Comparison of ENCODE assay signal across 8 cellular contexts in genomic region chr22:24156915-24157782, GRCh38. TPM values are rescaled to one million over a fixed set of nuclear protein-coding genes. Genes with fewer than 3 reads are reported as not detected.
DNase-seq lines count a peak whose midpoint lies in the region; ATAC-seq, FAIRE-seq and TF ChIP-seq lines count a peak whose summit lies in the region.

No MANE protein-coding gene starts in this region.

- H3K9ac ChIP-seq in HepG2 (ENCODE audit: insufficient read depth, low read depth, low read length), result 0 out of 2 replicates have a peak overlapping the region, but pooled peaks have one; percentile 3

- POLR2A ChIA-PET in HepG2 (lab: Yijun Ruan, JAX), result interaction anchor here (2.5 to 3.2 kb wide), 2 partner anchors 11 to 24 kb away, joined by 10 to 20 read pairs; partner anchors contain the start of gene SUSD2

- no TSS peak for BruUV-seq in HepG2 (replicated peaks; lab: Mats Ljungman, UMichigan)

- ATAC-seq in HG03159 (IDR thresholded peaks at IDR 0.05; ENCODE audit: unreplicated experiment) (peak; percentile 59), HepG2 (peak; percentile 91)

- CTCF ChIA-PET in HepG2 (lab: Yijun Ruan, JAX; ENCODE audit: low intra/inter-chr PET ratio, low total read pairs), result interaction anchor here (1.9 kb wide), 1 partner anchor 17 kb away, joined by 7 read pairs; no protein-coding TSS in a partner anchor

- peak in 1 of 2 experiments; percentile 13; a peak in 1 of 4 replicates for TF ChIP-seq EP300 in HepG2 (IDR thresholded peaks at IDR 0.05; ENCODE audit: low read depth in 2 of 2, low read length in 2 of 2)
- TF ChIP-seq EP300 in HepG2 (CRISPR knock-in tag; IDR thresholded peaks at IDR 0.05; ENCODE audit: borderline replicate concordance), result 0 out of 2 replicates have a peak, but pooled peaks have one; percentile 38

- peak overlapping the region; percentile 89 for H3K4me2 ChIP-seq in HepG2 (ENCODE audit: low read depth, low read length)

- peak; percentile 60; the same call in 1 of the 2 replicates for TF ChIP-seq RAD21 in HepG2 (CRISPR knock-in tag; IDR thresholded peaks at IDR 0.05)

- H3K4me1 ChIP-seq in HepG2 (ENCODE audit: insufficient read depth, low read length), result peaks cover 40% of the 10 kb centered on the region

- H3K27me3 ChIP-seq in HepG2 (ENCODE audit: control insufficient read depth in 1 of 2, insufficient read depth in 2 of 2, low read length in 2 of 2), result no peaks in the 10 kb centered on the region

- H3K27ac ChIP-seq in coronary artery, result peak overlapping the region; percentile 74 to 93
- H3K27ac ChIP-seq in HepG2 (ENCODE audit: extremely low read length, insufficient read depth, low read length), result peak overlapping the region; percentile 48

- intact Hi-C loops in HepG2 (cut with micrococcal nuclease; ENCODE audit: unreplicated experiment), result no loop called here

- H3K9me3 ChIP-seq in HepG2 (ENCODE audit: low read length), result no peaks in the 10 kb centered on the region

- H4K20me1 ChIP-seq in HepG2 (ENCODE audit: insufficient read depth, low read length), result peaks cover 4% of the 10 kb centered on the region; the same call in 1 of the 2 replicates

- DNase-seq in AML-193 (lab: John Stamatoyannopoulos, UW) (peak; percentile 88), NCI-H524 (lab: John Stamatoyannopoulos, UW) (peak; percentile 84 to 93), coronary artery (ENCODE audit: low spot score) (peak; percentile 91), HepG2 (ENCODE audit: low spot score) (peak; percentile 89)
- DNase-seq in activated CD4-positive, alpha-beta T cell treated with anti-CD3 and anti-CD28 coated beads for 48 hours, result peak; percentile 89
- DNase-seq in stimulated activated CD4-positive, alpha-beta T cell treated with anti-CD3 and anti-CD28 coated beads, Interleukin-4, amount 100 ng/mL, for 1 hour, result peak; percentile 74

- TF ChIP-seq CTCF in coronary artery (IDR thresholded peaks at IDR 0.05) (peak; percentile 81), HepG2 (CRISPR knock-in tag; IDR thresholded peaks at IDR 0.05) (peak; percentile 89)

- H2AFZ ChIP-seq in HepG2 (ENCODE audit: low read length), result no peak overlapping the region

- H3K4me3 ChIP-seq in coronary artery (peak overlapping the region; percentile 88), HepG2 (replicated peaks in 1 of 3; ENCODE audit: insufficient read depth in 1 of 3, low read depth in 2 of 3, low read length in 3 of 3) (peak overlapping the region; percentile 50 to 75 (median 54))

- H3K36me3 ChIP-seq in HepG2 (replicated peaks in 1 of 2; ENCODE audit: control insufficient read depth in 1 of 2, insufficient read depth in 2 of 2, low read length in 2 of 2), result peaks cover 14 to 48% of the 10 kb centered on the region in 2 experiments; a peak in 4 of 5 replicates

- TF ChIP-seq POLR2A in GM18951 (IDR thresholded peaks at IDR 0.05; ENCODE audit: extremely low read depth, insufficient read depth, insufficient read length), result peak; percentile 68
- no peak for TF ChIP-seq POLR2A in HepG2 (IDR thresholded peaks at IDR 0.05; ENCODE audit: insufficient read depth in 1 of 2, low read depth in 2 of 2, low read length in 2 of 2)

- H3K79me2 ChIP-seq in HepG2 (ENCODE audit: insufficient read depth, low read length), result no peaks in the 10 kb centered on the region

- FAIRE-seq in HepG2 (lab: Jason Lieb, UNC), result peak; percentile 82

- in situ Hi-C loops in GM18951 (cut with MboI; ENCODE audit: low sequenced_read_pairs, unreplicated experiment) (no loop called here), HepG2 (cut with HindIII; ENCODE audit: extremely low pct_ligation_motif_present, low pct_unique_long_range_greater_than_20kb) (no loop called here)

- WGBS in HepG2 (ENCODE audit: low lambda C conversion rate), result 83% methylated on average over 9 of the region's 22 CpGs

TF ChIP-seq in HepG2, 621 proteins besides CTCF, POLR2A, EP300 and RAD21 (continues in another document):
- TF ChIP-seq ZKSCAN8 (CRISPR knock-in tag; IDR thresholded peaks at IDR 0.05; ENCODE audit: borderline replicate concordance) (0 out of 2 replicates have a peak, but pooled peaks have one; percentile 60), SNAPC4 (CRISPR knock-in tag; IDR thresholded peaks at IDR 0.05) (no peak), KAT8 (CRISPR knock-in tag; IDR thresholded peaks at IDR 0.05) (peak; percentile 66), ETV5 (CRISPR knock-in tag; IDR thresholded peaks at IDR 0.05; ENCODE audit: borderline replicate concordance) (peak; percentile 64; the same call in 1 of the 2 replicates), KDM3A (CRISPR knock-in tag; IDR thresholded peaks at IDR 0.05; ENCODE audit: low read depth) (peak; percentile 51; the same call in 1 of the 2 replicates)
- TF ChIP-seq, protein P1, sequence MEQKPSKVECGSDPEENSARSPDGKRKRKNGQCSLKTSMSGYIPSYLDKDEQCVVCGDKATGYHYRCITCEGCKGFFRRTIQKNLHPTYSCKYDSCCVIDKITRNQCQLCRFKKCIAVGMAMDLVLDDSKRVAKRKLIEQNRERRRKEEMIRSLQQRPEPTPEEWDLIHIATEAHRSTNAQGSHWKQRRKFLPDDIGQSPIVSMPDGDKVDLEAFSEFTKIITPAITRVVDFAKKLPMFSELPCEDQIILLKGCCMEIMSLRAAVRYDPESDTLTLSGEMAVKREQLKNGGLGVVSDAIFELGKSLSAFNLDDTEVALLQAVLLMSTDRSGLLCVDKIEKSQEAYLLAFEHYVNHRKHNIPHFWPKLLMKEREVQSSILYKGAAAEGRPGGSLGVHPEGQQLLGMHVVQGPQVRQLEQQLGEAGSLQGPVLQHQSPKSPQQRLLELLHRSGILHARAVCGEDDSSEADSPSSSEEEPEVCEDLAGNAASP (CRISPR knock-in tag; IDR thresholded peaks at IDR 0.05; ENCODE audit: borderline replicate concordance), result peak; percentile 33; the same call in 1 of the 2 replicates

RNA-seq across cellular contexts. Expression of gene SUSD2, which starts 24.1 kb away (rescaled TPM):
- 0.94 and 2.1 TPM in 2 replicates for total RNA-seq in HepG2 (2016; rRNA removed; fragmentation: Illumina TruSeq; extraction: Trizol)
- total RNA-seq in HepG2 (2016; cell fraction: cytosol; rRNA removed; fragmentation: Illumina TruSeq; extraction: Trizol; ENCODE audit: low read depth), result 0.20 and 0.44 TPM in 2 replicates
- 0.64 and 2.1 TPM in 2 replicates for total RNA-seq in HepG2 (2016; cell fraction: insoluble cytoplasmic fraction; rRNA removed; fragmentation: Illumina TruSeq; extraction: Trizol)
- total RNA-seq in HepG2 (2016; cell fraction: membrane; rRNA removed; fragmentation: Illumina TruSeq; extraction: Trizol), result 0.48 and 0.49 TPM in 2 replicates
- total RNA-seq in HepG2 (2016; cell fraction: nucleus; rRNA removed; fragmentation: Illumina TruSeq; extraction: Trizol), result 3.6 and 3.8 TPM in 2 replicates
- polyA plus RNA-seq in HepG2 (2011; rRNA removed), result 11.0 and 12.7 TPM in 2 replicates
- 3.8 and 6.5 TPM in 2 replicates for polyA plus RNA-seq in HepG2 (2011; cell fraction: cytosol; rRNA removed)
- 12.4 and 16.2 TPM in 2 replicates for polyA plus RNA-seq in HepG2 (2011; cell fraction: nucleus; rRNA removed)
- polyA plus RNA-seq in HepG2 (2012), result 2.7 and 4.1 TPM in 2 replicates
- 0.27 and 0.36 TPM in 2 replicates for polyA plus RNA-seq in HepG2 (2016; cell fraction: cytosol; fragmentation: Illumina TruSeq; extraction: Trizol; ENCODE audit: low read depth)
- 1.3 and 1.8 TPM in 2 replicates for polyA plus RNA-seq in HepG2 (2016; cell fraction: insoluble cytoplasmic fraction; fragmentation: Illumina TruSeq; extraction: Trizol; ENCODE audit: low read depth)
- polyA plus RNA-seq in HepG2 (2016; cell fraction: membrane; fragmentation: Illumina TruSeq; extraction: Trizol; ENCODE audit: low read depth), result 0.41 and 0.74 TPM in 2 replicates
- polyA plus RNA-seq in HepG2 (2016; cell fraction: nucleus; fragmentation: Illumina TruSeq; extraction: Trizol; ENCODE audit: insufficient read depth, low read depth), result 8.0 and 8.7 TPM in 2 replicates
- polyA minus RNA-seq in HepG2 (2011; rRNA and poly(A)+ RNA removed; ENCODE audit: low replicate concordance), result 0.77 and 15.6 TPM in 2 replicates
- 5.4 and 6.8 TPM in 2 replicates for polyA minus RNA-seq in HepG2 (2011; cell fraction: cytosol; rRNA and poly(A)+ RNA removed)
- 4.4 and 4.6 TPM in 2 replicates for polyA minus RNA-seq in HepG2 (2011; cell fraction: nucleus; rRNA and poly(A)+ RNA removed)

Comparison
In these comparisons a context has a peak if more than half of its experiments do, and no peak if none do; other contexts are left out.
1. Peak in every context shown above with its lines: DNase-seq, ATAC-seq, H3K4me3 ChIP-seq and H3K27ac ChIP-seq.